ENCODE assay signal across 9 cellular contexts in the genomic region with DNA sequence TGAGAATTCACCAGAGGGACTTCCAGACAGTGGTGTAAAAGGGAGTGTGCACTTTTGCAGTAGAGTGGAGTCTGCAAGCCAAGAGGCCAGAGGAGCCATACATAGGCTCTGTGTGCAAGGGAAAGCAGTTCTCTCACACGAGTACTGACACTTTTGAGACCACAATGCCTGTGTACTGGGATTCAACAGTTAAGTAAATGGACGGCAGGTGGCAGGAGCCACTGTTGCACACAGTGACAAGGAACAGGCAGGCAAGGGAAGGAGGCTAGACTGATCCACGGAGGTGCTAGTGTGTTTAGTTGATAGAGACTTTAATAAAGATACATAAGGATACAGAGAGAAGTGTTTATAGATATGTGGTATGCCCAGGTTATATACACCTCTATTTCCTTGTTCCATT.
DNase-seq lines count a peak whose midpoint lies in the region; TF ChIP-seq lines count a peak whose summit lies in the region.
"Had no signal": no experiment of that assay in that cellular context is flagged by ENCODE, and none has a peak within 500 bp of the region (broad histone marks: within the 10 kb centered on the region; RNA-seq: fewer than 3 reads in every experiment).

No MANE protein-coding gene starts in this region.

- H3F3A ChIP-seq in OCI-LY1 (ENCODE audit: insufficient read depth, low read length), result no peaks in the 10 kb centered on the region

- H3K4me3 ChIP-seq in OCI-LY1 (ENCODE audit: low read depth, low read length, poor library complexity, severe bottlenecking) (no peak overlapping the region), duodenal mucosa (ENCODE audit: low read depth in 1 of 2, low read length in 2 of 2) (peak overlapping the region in 1 of 2 donors; percentile 0), osteoblast (ENCODE audit: insufficient read depth, low read length) (no peak overlapping the region), brain microvascular endothelial cell (ENCODE audit: low read depth, low read length) (no peak overlapping the region)

- in situ Hi-C loops in brain microvascular endothelial cell (cut with HindIII; ENCODE audit: low pct_ligation_motif_present, low sequenced_read_pairs) (no loop called here), KBM-7 (cut with MboI; ENCODE audit: low pct_unique_long_range_greater_than_20kb, low sequenced_read_pairs) (no loop called here)

- H3K36me3 ChIP-seq in OCI-LY1 (ENCODE audit: insufficient read depth, low read length) (no peaks in the 10 kb centered on the region), duodenal mucosa (ENCODE audit: control insufficient read depth in 1 of 2, insufficient read depth in 2 of 2, low read length in 2 of 2) (peaks cover 3 to 6% of the 10 kb centered on the region in 2 donors), osteoblast (ENCODE audit: insufficient read depth, low read length) (peaks cover 14% of the 10 kb centered on the region), brain microvascular endothelial cell (replicated peaks) (peaks cover 5% of the 10 kb centered on the region)

- TF ChIP-seq CTCF in GM12872 (IDR thresholded peaks at IDR 0.05; ENCODE audit: insufficient read depth, low read depth, low read length) (0 out of 3 replicates have a peak, but pooled peaks have one; percentile 8), OCI-LY1 (IDR thresholded peaks at IDR 0.05; ENCODE audit: low read length) (peak; percentile 32; the same call in 1 of the 2 replicates), osteoblast (IDR thresholded peaks at IDR 0.05; ENCODE audit: extremely low read depth, low read depth, low read length) (no peak), brain microvascular endothelial cell (IDR thresholded peaks at IDR 0.05; ENCODE audit: low read depth, low read length, missing control alignments) (no peak), GM10266 (IDR thresholded peaks at IDR 0.05; ENCODE audit: control insufficient read depth, insufficient read depth, low read depth, missing control alignments) (no peak)

- H3K4me2 ChIP-seq in OCI-LY1 (ENCODE audit: low read length), result no peak overlapping the region
- no peak overlapping the region for H3K4me2 ChIP-seq in osteoblast (ENCODE audit: insufficient read depth, low read length)

- H3K9ac ChIP-seq in OCI-LY1 (ENCODE audit: low read length) (no peak overlapping the region), duodenal mucosa (ENCODE audit: low read depth in 1 of 2, low read length in 2 of 2) (peak overlapping the region; percentile 19 to 53)

- H3K9me3 ChIP-seq in OCI-LY1 (ENCODE audit: low read length), result no peaks in the 10 kb centered on the region
- no peaks in the 10 kb centered on the region for H3K9me3 ChIP-seq in duodenal mucosa (ENCODE audit: control insufficient read depth in 1 of 2, low read length in 2 of 2)
- no peaks in the 10 kb centered on the region for H3K9me3 ChIP-seq in osteoblast (ENCODE audit: low read depth, low read length)

- H4K20me1 ChIP-seq in OCI-LY1 (ENCODE audit: insufficient read depth, low read length) (no peaks in the 10 kb centered on the region), osteoblast (ENCODE audit: insufficient read depth, low read length) (peaks cover 99% of the 10 kb centered on the region)

- DNase-seq in osteoblast (ENCODE audit: insufficient read length, low spot score, missing footprints) (peak; percentile 48), brain microvascular endothelial cell (no peak), GM10266 (ENCODE audit: extremely low spot score) (no peak), KBM-7 (no peak)
- no peak for DNase-seq in effector CD4-positive, alpha-beta T cell
- DNase-seq: activated CD4-positive, alpha-beta T cell treated with anti-CD3 and anti-CD28 coated beads, Interleukin-2, amount 50 U/mL, for 4 hours had no signal

- no peaks in the 10 kb centered on the region for H3K79me2 ChIP-seq in OCI-LY1 (ENCODE audit: insufficient read depth, low read length)
- H3K79me2 ChIP-seq in osteoblast (ENCODE audit: insufficient read depth, low read length), result peaks cover 99% of the 10 kb centered on the region

- H3K27ac ChIP-seq in OCI-LY1 (ENCODE audit: low read depth, low read length, poor library complexity, severe bottlenecking) (peak overlapping the region; percentile 19), duodenal mucosa (ENCODE audit: low read depth, low read length) (peak overlapping the region; percentile 45), osteoblast (ENCODE audit: low read depth, low read length) (no peak overlapping the region), brain microvascular endothelial cell (no peak overlapping the region)

- H2AFZ ChIP-seq in OCI-LY1 (ENCODE audit: low read length), result no peak overlapping the region
- H2AFZ ChIP-seq in osteoblast (ENCODE audit: low read length), result no peak overlapping the region

- H3K27me3 ChIP-seq in OCI-LY1 (ENCODE audit: insufficient read depth, low read length) (no peaks in the 10 kb centered on the region), duodenal mucosa (ENCODE audit: control insufficient read depth in 1 of 2, insufficient read depth in 2 of 2, low read length in 2 of 2) (no peaks in the 10 kb centered on the region), osteoblast (ENCODE audit: insufficient read depth, low read length) (no peaks in the 10 kb centered on the region), brain microvascular endothelial cell (replicated peaks) (no peaks in the 10 kb centered on the region)

- peaks cover 24% of the 10 kb centered on the region for H3K4me1 ChIP-seq in OCI-LY1 (ENCODE audit: insufficient read depth, low read length, severe bottlenecking)
- peaks cover 40 to 46% of the 10 kb centered on the region in 2 donors for H3K4me1 ChIP-seq in duodenal mucosa (ENCODE audit: control insufficient read depth in 1 of 2, insufficient read depth in 2 of 2, low read length in 2 of 2)
- peaks cover 26% of the 10 kb centered on the region for H3K4me1 ChIP-seq in osteoblast (ENCODE audit: insufficient read depth, low read length)

- no peaks in the 10 kb centered on the region for H3K9me2 ChIP-seq in OCI-LY1 (ENCODE audit: low read depth, low read length)

Comparison
In these comparisons a context has a peak if more than half of its experiments do, and no peak if none do; other contexts are left out.
1. CTCF ChIP-seq: peak in GM12872 (single experiment) and OCI-LY1 (single experiment); none in osteoblast (single experiment), brain microvascular endothelial cell (single experiment) and GM10266 (single experiment).
2. H3K27ac ChIP-seq: peak in OCI-LY1 (single experiment) and duodenal mucosa (single experiment); none in osteoblast (single experiment) and brain microvascular endothelial cell (single experiment).